Comparison of ENCODE assay signal across 8 cellular contexts in genomic region chr7:149144996-149145850, GRCh38. TPM values are rescaled to one million over a fixed set of nuclear protein-coding genes. Genes with fewer than 3 reads are reported as not detected.
DNase-seq lines count a peak whose midpoint lies in the region; ATAC-seq and TF ChIP-seq lines count a peak whose summit lies in the region.

No MANE protein-coding gene starts in this region.

- no peaks in the 10 kb centered on the region for H3K9me2 ChIP-seq in HCT116 (ENCODE audit: insufficient read depth)

- no peaks in the 10 kb centered on the region for H3K27me3 Mint-ChIP-seq in CD4-positive, CD25-positive, alpha-beta regulatory T cell
- no peaks in the 10 kb centered on the region for H3K27me3 Mint-ChIP-seq in activated CD8-positive, alpha-beta T cell treated with anti-CD3 and anti-CD28 coated beads, Interleukin-2, amount 10 ng/mL, durations not matched to agents 7 days and 5 days (ENCODE audit: low read depth)

- no peaks in the 10 kb centered on the region for H3K27me3 ChIP-seq in CD4-positive, CD25-positive, alpha-beta regulatory T cell (ENCODE audit: control insufficient read depth, insufficient read depth, low read length)
- no peaks in the 10 kb centered on the region for H3K27me3 ChIP-seq in HCT116 (ENCODE audit: insufficient read depth, low read length)

- BruUV-seq in HCT116 (replicated peaks; lab: Mats Ljungman, UMichigan) = no TSS peak

- H3K36me3 ChIP-seq in CD4-positive, CD25-positive, alpha-beta regulatory T cell (ENCODE audit: control insufficient read depth, insufficient read depth, low read length) = no peaks in the 10 kb centered on the region
- H3K36me3 ChIP-seq in HCT116 (ENCODE audit: control insufficient read depth in 1 of 2, insufficient read depth in 2 of 2, low read length in 2 of 2) = no peaks in the 10 kb centered on the region

- no peaks in the 10 kb centered on the region for H3K9me3 ChIP-seq in CD4-positive, CD25-positive, alpha-beta regulatory T cell (ENCODE audit: control insufficient read depth in 2 of 2, low read length in 2 of 2)
- no peaks in the 10 kb centered on the region for H3K9me3 ChIP-seq in HCT116 (ENCODE audit: control insufficient read depth in 1 of 2, insufficient read depth in 1 of 2, low read depth in 1 of 2, low read length in 2 of 2)

- intact Hi-C loops in HCT116 (cut with micrococcal nuclease) = loop anchor here (1.0 to 5.0 kb wide), 2 partner anchors 78 to 117 kb away; partner anchors contain the start of gene PDIA4
- intact Hi-C loops in left colon (cut with DNase I, micrococcal nuclease) = no loop called here

- H3K4me1 ChIP-seq in CD4-positive, CD25-positive, alpha-beta regulatory T cell (ENCODE audit: control insufficient read depth, insufficient read depth, low read length, poor library complexity, severe bottlenecking) = peaks cover 24% of the 10 kb centered on the region
- peaks cover 50 to 73% of the 10 kb centered on the region in 2 experiments for H3K4me1 ChIP-seq in HCT116 (ENCODE audit: control insufficient read depth in 1 of 2, insufficient read depth in 2 of 2, low read length in 2 of 2)

- CTCF ChIA-PET in HCT116 (lab: Charles Lee) = interaction anchor here (1.9 to 4.8 kb wide), 3 partner anchors 16 to 50 kb away, joined by 5 to 28 read pairs (median 9); partner anchors contain the start of genes ZNF282 and ZNF425
- CTCF ChIA-PET in activated CD8-positive, alpha-beta T cell treated with anti-CD3 and anti-CD28 coated beads, Interleukin-2, amount 10 ng/mL, durations not matched to agents 7 days and 5 days (lab: Charles Lee) = interaction anchor here (4.3 kb wide), 1 partner anchor 20 kb away, joined by 44 read pairs; the partner anchor contains the start of gene ZNF425

- no peak overlapping the region for H3K27ac ChIP-seq in CD4-positive, CD25-positive, alpha-beta regulatory T cell (ENCODE audit: insufficient read depth, low read length, poor library complexity, severe bottlenecking)
- H3K27ac ChIP-seq in HCT116 (ENCODE audit: low read depth, low read length) = peak overlapping the region; percentile 87

- no peak for ATAC-seq in CD4-positive, CD25-positive, alpha-beta regulatory T cell (ENCODE audit: low read depth in 2 of 2)
- ATAC-seq in HCT116 (peak; percentile 8; the same call in 1 of the 2 replicates), left colon (peak; percentile 37), HG02970 (IDR thresholded peaks at IDR 0.05; ENCODE audit: low FRiP score, unreplicated experiment) (no peak), left lobe of liver (no peak), HG03354 (IDR thresholded peaks at IDR 0.05; ENCODE audit: poor library complexity, severe bottlenecking, unreplicated experiment) (no peak), HG03469 (IDR thresholded peaks at IDR 0.05; ENCODE audit: unreplicated experiment) (no peak)
- no peak for ATAC-seq in activated CD8-positive, alpha-beta T cell treated with anti-CD3 and anti-CD28 coated beads, Interleukin-2, amount 10 ng/mL, durations not matched to agents 7 days and 5 days

- no peak for TF ChIP-seq RAD21 in HCT116 (IDR thresholded peaks at IDR 0.05; ENCODE audit: low read depth)

- H3K9ac ChIP-seq in HCT116 (ENCODE audit: low read length) = peak overlapping the region; percentile 55

- peak overlapping the region; percentile 91 for H2AFZ ChIP-seq in HCT116 (ENCODE audit: low read depth, low read length, poor library complexity, severe bottlenecking)

- RAD21 ChIA-PET in HCT116 (lab: Charles Lee; ENCODE audit: low non-redundant PET in 1 of 2, low total read pairs in 2 of 2, uncharacterized antibody in 2 of 2, unreplicated experiment in 2 of 2) = no interaction called here

- H3K4me3 Mint-ChIP-seq in CD4-positive, CD25-positive, alpha-beta regulatory T cell = peak overlapping the region; percentile 78 to 99 (median 91)
- peak overlapping the region; percentile 84 for H3K4me3 Mint-ChIP-seq in activated CD8-positive, alpha-beta T cell treated with anti-CD3 and anti-CD28 coated beads, Interleukin-2, amount 10 ng/mL, durations not matched to agents 7 days and 5 days

- no peaks in the 10 kb centered on the region for H3K9me3 Mint-ChIP-seq in CD4-positive, CD25-positive, alpha-beta regulatory T cell
- no peaks in the 10 kb centered on the region for H3K9me3 Mint-ChIP-seq in activated CD8-positive, alpha-beta T cell treated with anti-CD3 and anti-CD28 coated beads, Interleukin-2, amount 10 ng/mL, durations not matched to agents 7 days and 5 days (ENCODE audit: insufficient read depth)

- H3K4me1 Mint-ChIP-seq in CD4-positive, CD25-positive, alpha-beta regulatory T cell = peaks cover 9 to 32% (median 22%) of the 10 kb centered on the region in 4 donors
- peaks cover 24% of the 10 kb centered on the region for H3K4me1 Mint-ChIP-seq in activated CD8-positive, alpha-beta T cell treated with anti-CD3 and anti-CD28 coated beads, Interleukin-2, amount 10 ng/mL, durations not matched to agents 7 days and 5 days (ENCODE audit: low read depth)

- no peak for TF ChIP-seq POLR2A in HCT116 (IDR thresholded peaks at IDR 0.05; ENCODE audit: borderline replicate concordance, extremely low read depth, insufficient read depth, insufficient read length)

- peaks cover 28% of the 10 kb centered on the region for H3K79me2 ChIP-seq in HCT116 (ENCODE audit: insufficient read depth, low read length)

- H3K36me3 Mint-ChIP-seq in CD4-positive, CD25-positive, alpha-beta regulatory T cell = no peaks in the 10 kb centered on the region
- H3K36me3 Mint-ChIP-seq in activated CD8-positive, alpha-beta T cell treated with anti-CD3 and anti-CD28 coated beads, Interleukin-2, amount 10 ng/mL, durations not matched to agents 7 days and 5 days (ENCODE audit: low read depth) = peaks cover 18% of the 10 kb centered on the region

- peak overlapping the region; percentile 83 for H3K4me2 ChIP-seq in HCT116 (ENCODE audit: low read length)

- TF ChIP-seq CTCF in HCT116 (IDR thresholded peaks at IDR 0.05 in 2 of 3, conservative IDR thresholded peaks at IDR 0.05 in 1 of 3; ENCODE audit: borderline replicate concordance in 1 of 3, insufficient read depth in 1 of 3, low read depth in 2 of 3, low read length in 2 of 3) = no peak

- POLR2A ChIA-PET in HCT116 (lab: Charles Lee) = no interaction called here
- POLR2A ChIA-PET in activated CD8-positive, alpha-beta T cell treated with anti-CD3 and anti-CD28 coated beads, Interleukin-2, amount 10 ng/mL, durations not matched to agents 7 days and 5 days (lab: Charles Lee) = no interaction called here

- peak overlapping the region; percentile 51 to 97 (median 92) for H3K27ac Mint-ChIP-seq in CD4-positive, CD25-positive, alpha-beta regulatory T cell
- H3K27ac Mint-ChIP-seq in activated CD8-positive, alpha-beta T cell treated with anti-CD3 and anti-CD28 coated beads, Interleukin-2, amount 10 ng/mL, durations not matched to agents 7 days and 5 days = peak overlapping the region; percentile 21

- H3K4me3 ChIP-seq in CD4-positive, CD25-positive, alpha-beta regulatory T cell (ENCODE audit: low read depth, low read length) = no peak overlapping the region
- H3K4me3 ChIP-seq in HCT116 (replicated peaks in 1 of 2; ENCODE audit: low read depth in 1 of 2, low read length in 2 of 2) = peak overlapping the region; percentile 31 to 55

- no peak for DNase-seq in CD4-positive, CD25-positive, alpha-beta regulatory T cell
- DNase-seq in HCT116 (ENCODE audit: low read depth, low spot score) (peak; percentile 74), left colon (no peak), left lobe of liver (ENCODE audit: low spot score) (no peak)
- no peak for DNase-seq in activated CD8-positive, alpha-beta T cell treated with anti-CD3 and anti-CD28 coated beads, Interleukin-2, amount 10 ng/mL, durations not matched to agents 7 days and 5 days

- no peaks in the 10 kb centered on the region for H4K20me1 ChIP-seq in HCT116 (ENCODE audit: insufficient read depth)

RNA-seq across cellular contexts. Expression of gene ZNF398, which starts 2.0 kb away (rescaled TPM):
- total RNA-seq in CD4-positive, CD25-positive, alpha-beta regulatory T cell = 14.4 TPM
- 10 to 100 TPM in 2 of 4 donors, 1 to 10 TPM in 2; 5.5 to 13.4 (median 10.4) TPM for polyA plus RNA-seq in CD4-positive, CD25-positive, alpha-beta regulatory T cell
- total RNA-seq in HCT116 (2021; ENCODE audit: unreplicated experiment) (14.1 TPM), left colon (10 to 100 TPM in 1 of 2 donors, 1 to 10 TPM in 1; 9.9 to 11.0 TPM), left lobe of liver (6.6 TPM)
- polyA plus RNA-seq in HCT116 (2012) = 6.2 and 7.2 TPM in 2 replicates
- total RNA-seq in activated CD8-positive, alpha-beta T cell treated with anti-CD3 and anti-CD28 coated beads, Interleukin-2, amount 10 ng/mL, durations not matched to agents 7 days and 5 days = 10 to 100 TPM; 11.8 to 13.3 TPM

RNA-seq across cellular contexts. Expression of gene ZNF425, which starts 19.1 kb away (rescaled TPM):
- total RNA-seq in CD4-positive, CD25-positive, alpha-beta regulatory T cell = 0.35 TPM
- 1 to 10 TPM in 2 of 4 donors, under 1 TPM in 2; 0.64 to 1.4 (median 0.91) TPM for polyA plus RNA-seq in CD4-positive, CD25-positive, alpha-beta regulatory T cell
- total RNA-seq in HCT116 (2021; ENCODE audit: unreplicated experiment) (2.1 TPM), left colon (1 to 10 TPM; 1.2 to 1.9 TPM), left lobe of liver (1.1 TPM)
- polyA plus RNA-seq in HCT116 (2012) = 1.2 and 1.5 TPM in 2 replicates
- under 1 TPM; 0.47 to 0.55 TPM for total RNA-seq in activated CD8-positive, alpha-beta T cell treated with anti-CD3 and anti-CD28 coated beads, Interleukin-2, amount 10 ng/mL, durations not matched to agents 7 days and 5 days

RNA-seq across cellular contexts. Expression of gene ZNF282, which starts 50.1 kb away (rescaled TPM):
- 18.6 TPM for total RNA-seq in CD4-positive, CD25-positive, alpha-beta regulatory T cell
- polyA plus RNA-seq in CD4-positive, CD25-positive, alpha-beta regulatory T cell = 1 to 10 TPM in 3 of 4 donors, under 1 TPM in 1; 0.83 to 1.4 (median 1.2) TPM
- total RNA-seq in HCT116 (2021; ENCODE audit: unreplicated experiment) (30.4 TPM), left colon (10 to 100 TPM; 24.2 to 25.0 TPM), left lobe of liver (14.1 TPM)
- 17.3 and 20.7 TPM in 2 replicates for polyA plus RNA-seq in HCT116 (2012)
- 10 to 100 TPM; 28.4 to 30.6 TPM for total RNA-seq in activated CD8-positive, alpha-beta T cell treated with anti-CD3 and anti-CD28 coated beads, Interleukin-2, amount 10 ng/mL, durations not matched to agents 7 days and 5 days

RNA-seq across cellular contexts. Expression of gene ZNF786, which starts 54.7 kb away (rescaled TPM):
- 6.3 TPM for total RNA-seq in CD4-positive, CD25-positive, alpha-beta regulatory T cell
- 1 to 10 TPM; 1.5 to 9.9 (median 6.0) TPM for polyA plus RNA-seq in CD4-positive, CD25-positive, alpha-beta regulatory T cell
- total RNA-seq in HCT116 (2021; ENCODE audit: unreplicated experiment) = 8.5 TPM
- 3.3 and 4.0 TPM in 2 replicates for polyA plus RNA-seq in HCT116 (2012)
- total RNA-seq in activated CD8-positive, alpha-beta T cell treated with anti-CD3 and anti-CD28 coated beads, Interleukin-2, amount 10 ng/mL, durations not matched to agents 7 days and 5 days = 1 to 10 TPM; 7.4 to 7.6 TPM
- 1 to 10 TPM; 3.9 to 6.1 TPM for total RNA-seq in left colon
- total RNA-seq in left lobe of liver = 3.6 TPM

Comparison
In these comparisons a context has a peak if more than half of its experiments do, and no peak if none do; other contexts are left out.
1. ATAC-seq: peak in HCT116 (single experiment) and left colon (single experiment); none in CD4-positive, CD25-positive, alpha-beta regulatory T cell (0 of 2), activated CD8-positive, alpha-beta T cell treated with anti-CD3 and anti-CD28 coated beads, Interleukin-2, amount 10 ng/mL, durations not matched to agents 7 days and 5 days (single experiment), HG02970 (single experiment), left lobe of liver (single experiment), HG03354 (single experiment) and HG03469 (single experiment).